In genomic region chr10:125153693-125154490, GRCh38 we compare ENCODE assay signal across 1 cellular context.
TF ChIP-seq lines count a peak whose summit lies in the region.

No MANE protein-coding gene starts in this region.

TF ChIP-seq in K562, 482 proteins besides CTCF, POLR2A, EP300 and RAD21 (continued from another document):
- TF ChIP-seq ZNF740 (CRISPR knock-in tag; IDR thresholded peaks at IDR 0.05): no peak
- TF ChIP-seq ZNF740 (tag; IDR thresholded peaks at IDR 0.05): no peak
- TF ChIP-seq ZNF586 (CRISPR knock-in tag; conservative IDR thresholded peaks at IDR 0.05): no peak
- no peak for TF ChIP-seq ATF4 (CRISPR knock-in tag; IDR thresholded peaks at IDR 0.05)
- no peak for TF ChIP-seq SRSF7 (optimal IDR thresholded peaks at IDR 0.05; ENCODE audit: low read depth, low read length)
- TF ChIP-seq DPF2 (IDR thresholded peaks at IDR 0.05): no peak
- TF ChIP-seq NELFE (IDR thresholded peaks at IDR 0.05; ENCODE audit: insufficient read depth, insufficient read length): no peak
